14 cellular contexts compared by ENCODE assay signal in the genomic region with DNA sequence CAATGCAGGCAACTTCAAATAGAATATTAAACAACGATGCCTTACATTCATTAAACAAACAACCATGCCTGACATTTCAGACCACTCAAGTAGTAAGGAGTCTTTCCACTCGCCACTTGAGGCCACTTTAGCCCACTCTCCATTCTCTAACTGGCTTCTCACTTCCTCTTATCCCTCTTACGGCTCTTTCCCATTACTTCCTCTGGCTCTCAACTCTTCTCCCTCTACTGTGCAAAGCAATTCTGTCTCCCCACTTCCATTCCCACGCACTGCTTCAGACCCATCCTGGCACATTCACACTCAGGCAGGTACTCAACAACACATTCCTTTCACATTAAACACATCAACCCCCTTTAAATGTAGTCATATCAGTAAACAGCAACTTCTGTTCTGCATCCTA.
"Had no signal": no experiment of that assay in that cellular context is flagged by ENCODE, and none has a peak within 500 bp of the region (broad histone marks: within the 10 kb centered on the region; RNA-seq: fewer than 3 reads in every experiment).

No MANE protein-coding gene starts in this region.

- H3K36me3 ChIP-seq: brain microvascular endothelial cell, esophagus squamous epithelium, spleen had no signal

- H3K27me3 ChIP-seq: brain microvascular endothelial cell, esophagus squamous epithelium, spleen had no signal

- H3K9me3 ChIP-seq: esophagus squamous epithelium, psoas muscle, spleen had no signal

- H3K4me1 ChIP-seq: esophagus squamous epithelium, psoas muscle, spleen had no signal

- ATAC-seq: psoas muscle; sciatic nerve; stimulated activated naive B cell treated with anti-CD40 and anti-IgM and Interleukin-4, amounts not matched to agents 10 μg/mL and 1 μg/mL and 100 μg/mL, for 72 hours; T-helper 17 cell had no signal

- H3K27ac ChIP-seq: brain microvascular endothelial cell, esophagus squamous epithelium, psoas muscle, spleen had no signal

- FAIRE-seq: TTC549 had no signal

- DNase-seq: activated B cell treated with CpG ODN at 0.5 μM for 24 hours; activated CD4-positive, alpha-beta T cell treated with anti-CD3 and anti-CD28 coated beads, Interleukin-2, amount 10 ng/mL, durations not matched to agents 24 days and 14 days; activated naive CD4-positive, alpha-beta T cell treated with anti-CD3 and anti-CD28 coated beads for 36 hours; brain microvascular endothelial cell; esophagus squamous epithelium; foreskin fibroblast; left cardiac atrium; psoas muscle; spleen; stimulated activated CD4-positive, alpha-beta T cell treated with anti-CD3 and anti-CD28 coated beads, Interleukin-2, amount 100 ng/mL, for 24 hours; stimulated activated naive B cell treated with anti-CD40 and anti-IgM and Interleukin-4, amounts not matched to agents 10 μg/mL and 1 μg/mL and 100 μg/mL, for 72 hours; T-helper 17 cell had no signal

- H3K4me3 ChIP-seq: esophagus squamous epithelium, psoas muscle, spleen had no signal
